15 cellular contexts compared by ENCODE assay signal in genomic region chr2:124281556-124281955, GRCh38.
A peak's percentile ranks its signal among the peaks of the same experiment; 100 is the strongest.
DNase-seq lines count a peak whose midpoint lies in the region; ATAC-seq and TF ChIP-seq lines count a peak whose summit lies in the region.
"Had no signal": no experiment of that assay in that cellular context is flagged by ENCODE, and none has a peak within 500 bp of the region (broad histone marks: within the 10 kb centered on the region; RNA-seq: fewer than 3 reads in every experiment).

No MANE protein-coding gene starts in this region.

- H3K27ac Mint-ChIP-seq in activated CD8-positive, alpha-beta T cell treated with anti-CD3 and anti-CD28 coated beads for 36 hours, result no peak overlapping the region
- H3K27ac Mint-ChIP-seq: CD8-positive, alpha-beta memory T cell had no signal

- ATAC-seq in activated CD8-positive, alpha-beta T cell treated with anti-CD3 and anti-CD28 coated beads for 36 hours, result no peak
- ATAC-seq: K562 had no signal

- no peak for TF ChIP-seq CTCF in fibroblast of mammary gland (conservative IDR thresholded peaks at IDR 0.05; ENCODE audit: control insufficient read depth, insufficient read depth, low read depth, low read length)
- no peak for TF ChIP-seq CTCF in activated CD8-positive, alpha-beta T cell treated with anti-CD3 and anti-CD28 coated beads for 36 hours (IDR thresholded peaks at IDR 0.05)
- TF ChIP-seq CTCF in tibial artery (IDR thresholded peaks at IDR 0.05), result no peak

- CTCF ChIA-PET in activated CD8-positive, alpha-beta T cell treated with anti-CD3 and anti-CD28 coated beads for 36 hours (lab: Charles Lee), result no interaction called here

- H3K27me3 Mint-ChIP-seq in activated CD8-positive, alpha-beta T cell treated with anti-CD3 and anti-CD28 coated beads for 36 hours, result no peaks in the 10 kb centered on the region
- H3K27me3 Mint-ChIP-seq: CD8-positive, alpha-beta memory T cell had no signal

- peak; percentile 27 to 40 for DNase-seq in NCI-H446 (lab: John Stamatoyannopoulos, UW)
- no peak for DNase-seq in NCI-H446 treated with DMSO at 0.1 percent for 48 hours (lab: John Stamatoyannopoulos, UW)
- peak; percentile 53 for DNase-seq in fibroblast of mammary gland (ENCODE audit: low read depth)
- peak; percentile 32 for DNase-seq in superior temporal gyrus (ENCODE audit: extremely low spot score)
- DNase-seq in activated CD8-positive, alpha-beta T cell treated with anti-CD3 and anti-CD28 coated beads for 36 hours, result no peak
- DNase-seq in tibial artery, result no peak
- DNase-seq in DMS114 treated with DMSO at 0.1 percent for 48 hours (lab: John Stamatoyannopoulos, UW; ENCODE audit: unreplicated experiment), result no peak
- DNase-seq: AML-193; Caco-2; CD8-positive, alpha-beta memory T cell had no signal

- no peak overlapping the region for H3K4me3 ChIP-seq in fibroblast of mammary gland (ENCODE audit: control insufficient read depth, low read depth, low read length)
- H3K4me3 ChIP-seq in tibial artery, result no peak overlapping the region
- H3K4me3 ChIP-seq: BLaER1, HAP-1, K562 had no signal

- no peaks in the 10 kb centered on the region for H3K36me3 ChIP-seq in tibial artery
- H3K36me3 ChIP-seq: BLaER1, HAP-1 had no signal

- H3K36me3 Mint-ChIP-seq in activated CD8-positive, alpha-beta T cell treated with anti-CD3 and anti-CD28 coated beads for 36 hours (ENCODE audit: low read depth), result no peaks in the 10 kb centered on the region

- no peaks in the 10 kb centered on the region for H3K4me1 Mint-ChIP-seq in activated CD8-positive, alpha-beta T cell treated with anti-CD3 and anti-CD28 coated beads for 36 hours (ENCODE audit: low read depth)
- H3K4me1 Mint-ChIP-seq: CD8-positive, alpha-beta memory T cell had no signal

- H3K27ac ChIP-seq in tibial artery, result no peak overlapping the region
- H3K27ac ChIP-seq: 22Rv1, BLaER1, HL-60 had no signal

- H3K27me3 ChIP-seq in tibial artery, result no peaks in the 10 kb centered on the region
- H3K27me3 ChIP-seq: BLaER1 had no signal

- intact Hi-C loops in activated CD8-positive, alpha-beta T cell treated with anti-CD3 and anti-CD28 coated beads for 36 hours (cut with micrococcal nuclease), result no loop called here
- intact Hi-C loops in tibial artery (cut with DNase I; ENCODE audit: low total_unique reads), result no loop called here

- H3K4me1 ChIP-seq in tibial artery, result no peaks in the 10 kb centered on the region
- H3K4me1 ChIP-seq: BLaER1, Caco-2, HAP-1 had no signal

- H3K9me3 ChIP-seq in tibial artery, result no peaks in the 10 kb centered on the region
- H3K9me3 ChIP-seq: BLaER1, Caco-2, HAP-1 had no signal

- no peak overlapping the region for H3K4me3 Mint-ChIP-seq in activated CD8-positive, alpha-beta T cell treated with anti-CD3 and anti-CD28 coated beads for 36 hours
- H3K4me3 Mint-ChIP-seq: CD8-positive, alpha-beta memory T cell had no signal

- POLR2A ChIA-PET in activated CD8-positive, alpha-beta T cell treated with anti-CD3 and anti-CD28 coated beads for 36 hours (lab: Charles Lee), result no interaction called here

- H3K9me3 Mint-ChIP-seq in activated CD8-positive, alpha-beta T cell treated with anti-CD3 and anti-CD28 coated beads for 36 hours, result no peaks in the 10 kb centered on the region

Comparison
In these comparisons a context has a peak if more than half of its experiments do, and no peak if none do; other contexts are left out.
1. DNase-seq: peak in NCI-H446 (2 of 2), fibroblast of mammary gland (single experiment) and superior temporal gyrus (single experiment); none in NCI-H446 treated with DMSO at 0.1 percent for 48 hours (single experiment), activated CD8-positive, alpha-beta T cell treated with anti-CD3 and anti-CD28 coated beads for 36 hours (single experiment), tibial artery (0 of 2) and DMS114 treated with DMSO at 0.1 percent for 48 hours (single experiment).